1 cellular context compared by ENCODE assay signal in genomic region chr20:34437330-34437986, GRCh38.
TF ChIP-seq lines count a peak whose summit lies in the region.

No MANE protein-coding gene starts in this region.

TF ChIP-seq in SK-N-SH treated with all-trans-retinoic acid at 6 μM for 48 hours, 23 proteins besides CTCF, POLR2A, EP300 and RAD21 (continued from another document):
- TF ChIP-seq POU6F1 (CRISPR knock-in tag; IDR thresholded peaks at IDR 0.05; ENCODE audit: borderline replicate concordance, low read depth) (no peak), ZC3H10 (CRISPR knock-in tag; IDR thresholded peaks at IDR 0.05) (no peak), CREB5 (CRISPR knock-in tag; IDR thresholded peaks at IDR 0.05; ENCODE audit: low read depth) (no peak), TOX (CRISPR knock-in tag; IDR thresholded peaks at IDR 0.05; ENCODE audit: borderline replicate concordance) (no peak), BACH2 (CRISPR knock-in tag; IDR thresholded peaks at IDR 0.05; ENCODE audit: borderline replicate concordance) (no peak), ZNF8 (CRISPR knock-in tag; IDR thresholded peaks at IDR 0.05) (no peak), ZFP30 (CRISPR knock-in tag; IDR thresholded peaks at IDR 0.05) (no peak), PPARA (CRISPR knock-in tag; IDR thresholded peaks at IDR 0.05; ENCODE audit: borderline replicate concordance) (no peak), SNAI2 (CRISPR knock-in tag; IDR thresholded peaks at IDR 0.05) (no peak)
